ENCODE assay signal across 9 cellular contexts in the genomic region with DNA sequence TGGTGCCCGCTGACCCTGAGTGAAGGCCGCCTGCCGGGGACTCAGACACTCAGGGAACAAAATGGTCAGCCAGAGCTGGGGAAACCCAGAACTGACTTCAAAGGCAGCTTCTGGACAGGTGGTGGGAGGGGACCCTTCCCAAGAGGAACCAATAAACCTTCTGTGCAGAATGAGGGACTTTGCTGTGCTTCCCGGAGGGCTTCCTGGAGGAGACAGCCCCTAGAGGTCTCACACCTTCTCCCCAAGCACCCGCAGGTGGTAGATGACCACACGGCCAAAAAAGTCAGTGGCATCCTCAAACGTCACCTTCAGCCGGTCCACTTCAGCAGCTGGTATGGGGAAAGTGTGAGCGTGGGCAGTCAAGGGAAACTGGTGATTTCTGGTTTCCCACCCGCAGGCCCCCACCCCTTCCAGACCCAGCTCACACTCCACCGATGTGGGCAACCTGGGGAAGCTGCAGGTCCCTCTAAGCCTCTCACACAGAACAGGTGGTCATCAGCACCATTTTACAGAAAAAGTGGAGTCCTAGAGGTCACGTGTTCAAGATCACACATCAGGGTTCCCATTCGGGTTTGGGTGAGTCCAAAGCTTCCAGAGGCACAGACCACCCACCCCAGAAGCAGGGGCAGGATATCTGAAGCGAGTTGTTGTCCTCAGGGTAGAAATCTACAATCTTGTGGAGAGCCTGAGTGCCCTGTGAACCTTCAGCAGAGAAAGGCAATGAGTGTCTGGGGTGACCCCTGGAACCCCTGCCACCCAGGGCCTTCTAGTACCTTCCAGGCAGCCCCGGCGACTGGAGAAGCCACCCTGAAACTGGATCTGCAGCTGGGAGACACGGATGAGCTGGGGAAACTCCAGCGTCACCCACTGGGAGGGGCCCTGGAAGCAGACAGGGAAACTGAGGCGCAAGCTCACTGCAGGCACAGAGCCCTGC.
DNase-seq lines count a peak whose midpoint lies in the region; ATAC-seq and TF ChIP-seq lines count a peak whose summit lies in the region.
"Had no signal": no experiment of that assay in that cellular context is flagged by ENCODE, and none has a peak within 500 bp of the region (broad histone marks: within the 10 kb centered on the region; RNA-seq: fewer than 3 reads in every experiment).

No MANE protein-coding gene starts in this region.

- no peaks in the 10 kb centered on the region for H3K9me3 ChIP-seq in BLaER1 treated with 17β-estradiol and CSF1 and Interleukin-3, amounts not matched to agents 10 nM and 100 nM (replicated peaks in 1 of 11)

- peaks cover 18% of the 10 kb centered on the region for H3K27me3 Mint-ChIP-seq in dendritic cell treated with granulocyte-macrophage colony-stimulating factor and Interleukin-4, amounts not matched to agents 40 ng/mL and 50 ng/mL, for 4 days
- peaks cover 39% of the 10 kb centered on the region for H3K27me3 Mint-ChIP-seq in nephron progenitor cell (ENCODE audit: low read depth, poor library complexity)

- DNase-seq in LNCaP clone FGC (ENCODE audit: low read depth) (no peak), nephron progenitor cell (no peak), superior temporal gyrus (ENCODE audit: extremely low spot score) (no peak), AG08396 (ENCODE audit: low spot score) (no peak)
- DNase-seq: small intestine had no signal

- peak overlapping the region; percentile 88 for H3K27ac Mint-ChIP-seq in dendritic cell treated with granulocyte-macrophage colony-stimulating factor and Interleukin-4, amounts not matched to agents 40 ng/mL and 50 ng/mL, for 4 days
- peak overlapping the region; percentile 90 for H3K27ac Mint-ChIP-seq in nephron progenitor cell

- H3K36me3 Mint-ChIP-seq in dendritic cell treated with granulocyte-macrophage colony-stimulating factor and Interleukin-4, amounts not matched to agents 40 ng/mL and 50 ng/mL, for 4 days (ENCODE audit: low read depth), result peaks cover 49% of the 10 kb centered on the region
- H3K36me3 Mint-ChIP-seq in nephron progenitor cell (ENCODE audit: low read depth), result peaks cover 34% of the 10 kb centered on the region

- peak overlapping the region; percentile 83 for H3K4me3 Mint-ChIP-seq in dendritic cell treated with granulocyte-macrophage colony-stimulating factor and Interleukin-4, amounts not matched to agents 40 ng/mL and 50 ng/mL, for 4 days
- peak overlapping the region; percentile 88 for H3K4me3 Mint-ChIP-seq in nephron progenitor cell

- H3K4me1 Mint-ChIP-seq in dendritic cell treated with granulocyte-macrophage colony-stimulating factor and Interleukin-4, amounts not matched to agents 40 ng/mL and 50 ng/mL, for 4 days (ENCODE audit: low read depth), result peaks cover 32% of the 10 kb centered on the region
- H3K4me1 Mint-ChIP-seq in nephron progenitor cell, result peaks cover 14% of the 10 kb centered on the region

- peak overlapping the region; percentile 91 to 99 (median 96) for H3K4me2 ChIP-seq in BLaER1 treated with 17β-estradiol and CSF1 and Interleukin-3, amounts not matched to agents 10 nM and 100 nM

- peaks cover 10 to 28% (median 24%) of the 10 kb centered on the region in 10 experiments for H3K4me1 ChIP-seq in BLaER1 treated with 17β-estradiol and CSF1 and Interleukin-3, amounts not matched to agents 10 nM and 100 nM

- no peaks in the 10 kb centered on the region for H3K9me3 Mint-ChIP-seq in dendritic cell treated with granulocyte-macrophage colony-stimulating factor and Interleukin-4, amounts not matched to agents 40 ng/mL and 50 ng/mL, for 4 days
- peaks cover 3% of the 10 kb centered on the region for H3K9me3 Mint-ChIP-seq in nephron progenitor cell

- peak overlapping the region; percentile 76 to 91 (median 85) for H3K9ac ChIP-seq in BLaER1 treated with 17β-estradiol and CSF1 and Interleukin-3, amounts not matched to agents 10 nM and 100 nM

- no peaks in the 10 kb centered on the region for H3K27me3 ChIP-seq in BLaER1 treated with 17β-estradiol and CSF1 and Interleukin-3, amounts not matched to agents 10 nM and 100 nM

- TF ChIP-seq CTCF in LNCaP clone FGC (IDR thresholded peaks at IDR 0.05; ENCODE audit: control insufficient read depth, extremely low read depth, insufficient read depth) (no peak), nephron progenitor cell (IDR thresholded peaks at IDR 0.05) (no peak)

- intact Hi-C loops in dendritic cell treated with granulocyte-macrophage colony-stimulating factor and Interleukin-4, amounts not matched to agents 40 ng/mL and 50 ng/mL, for 4 days (cut with micrococcal nuclease), result no loop called here

- peak overlapping the region in 10 of 11 experiments; percentile 70 to 86 (median 82); a peak in 18 of 22 replicates for H3K27ac ChIP-seq in BLaER1 treated with 17β-estradiol and CSF1 and Interleukin-3, amounts not matched to agents 10 nM and 100 nM

- peaks cover 28 to 56% (median 48%) of the 10 kb centered on the region in 11 experiments for H3K36me3 ChIP-seq in BLaER1 treated with 17β-estradiol and CSF1 and Interleukin-3, amounts not matched to agents 10 nM and 100 nM

- ATAC-seq in HG03196 (IDR thresholded peaks at IDR 0.05; ENCODE audit: unreplicated experiment), result no peak
- no peak for ATAC-seq in HG02588 (IDR thresholded peaks at IDR 0.05; ENCODE audit: unreplicated experiment)

- peak overlapping the region; percentile 70 to 86 (median 74) for H3K4me3 ChIP-seq in BLaER1 treated with 17β-estradiol and CSF1 and Interleukin-3, amounts not matched to agents 10 nM and 100 nM
- peak overlapping the region; percentile 91 for H3K4me3 ChIP-seq in LNCaP clone FGC (ENCODE audit: low read depth, low read length)

- H4K20me1 ChIP-seq in BLaER1 treated with 17β-estradiol and CSF1 and Interleukin-3, amounts not matched to agents 10 nM and 100 nM, result peaks cover 0 to 48% (median 18%) of the 10 kb centered on the region in 11 experiments; a peak in 12 of 22 replicates
